1 cellular context compared by ENCODE assay signal in genomic region chr1:46575300-46575699, GRCh38.
TF ChIP-seq lines count a peak whose summit lies in the region.

No MANE protein-coding gene starts in this region.

TF ChIP-seq in WTC11, 78 proteins besides CTCF, POLR2A, EP300 and RAD21 (continued from another document):
- TF ChIP-seq FOXP1 (CRISPR knock-in tag; IDR thresholded peaks at IDR 0.05; ENCODE audit: borderline replicate concordance) (no peak), HMGXB4 (CRISPR knock-in tag; IDR thresholded peaks at IDR 0.05) (no peak), ELF4 (CRISPR knock-in tag; IDR thresholded peaks at IDR 0.05; ENCODE audit: low read depth) (no peak), USF2 (CRISPR knock-in tag; IDR thresholded peaks at IDR 0.05) (no peak), NR1H2 (CRISPR knock-in tag; IDR thresholded peaks at IDR 0.05) (no peak), FOXJ3 (CRISPR knock-in tag; IDR thresholded peaks at IDR 0.05; ENCODE audit: borderline replicate concordance) (no peak), AFF4 (CRISPR knock-in tag; IDR thresholded peaks at IDR 0.05; ENCODE audit: borderline replicate concordance) (no peak), ZMAT4 (CRISPR knock-in tag; IDR thresholded peaks at IDR 0.05) (no peak), ZNF219 (CRISPR knock-in tag; IDR thresholded peaks at IDR 0.05; ENCODE audit: borderline replicate concordance) (no peak)
